In the genomic region with DNA sequence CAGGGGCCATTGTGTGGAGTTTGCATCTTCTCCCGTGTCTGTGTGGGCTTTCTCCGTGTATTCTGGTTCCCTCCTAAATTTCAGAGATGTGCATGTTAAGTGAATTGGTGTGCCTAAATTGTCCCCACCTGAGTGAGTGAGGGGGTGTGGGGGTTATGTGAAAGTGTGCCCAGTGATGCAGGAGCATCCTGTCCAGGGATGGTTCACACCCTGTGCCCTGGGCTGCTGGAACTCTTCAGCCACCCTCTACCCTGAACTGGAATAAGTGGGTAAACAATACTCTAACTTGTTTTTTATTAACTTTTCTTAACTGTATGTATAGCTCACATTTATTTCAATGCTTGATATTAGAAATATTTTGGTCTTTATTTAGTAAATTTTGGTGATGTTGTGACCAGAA, we compare ENCODE assay signal across 12 cellular contexts. TPM values are rescaled to one million over a fixed set of nuclear protein-coding genes. Genes with fewer than 3 reads are reported as not detected.
A peak's percentile ranks its signal among the peaks of the same experiment; 100 is the strongest.
DNase-seq lines count a peak whose midpoint lies in the region; ATAC-seq and TF ChIP-seq lines count a peak whose summit lies in the region.
"Had no signal": no experiment of that assay in that cellular context is flagged by ENCODE, and none has a peak within 500 bp of the region (broad histone marks: within the 10 kb centered on the region; RNA-seq: fewer than 3 reads in every experiment).

No MANE protein-coding gene starts in this region.

- peaks cover 18% of the 10 kb centered on the region for H3K4me1 ChIP-seq in RWPE2 (ENCODE audit: insufficient read depth, poor library complexity, severe bottlenecking)
- H3K4me1 ChIP-seq in right atrium auricular region: no peaks in the 10 kb centered on the region
- H3K4me1 ChIP-seq: esophagus squamous epithelium, neural progenitor cell had no signal

- H3K36me3 Mint-ChIP-seq in activated CD4-positive, alpha-beta T cell treated with anti-CD3 and anti-CD28 coated beads, Interleukin-2, amount 10 ng/mL, durations not matched to agents 24 days and 14 days (ENCODE audit: low read depth): peaks cover 6% of the 10 kb centered on the region
- H3K36me3 Mint-ChIP-seq in chondrocyte (ENCODE audit: low read depth): no peaks in the 10 kb centered on the region

- no peaks in the 10 kb centered on the region for H3K27me3 ChIP-seq in RWPE2 (ENCODE audit: insufficient read depth, poor library complexity, severe bottlenecking)
- H3K27me3 ChIP-seq in right atrium auricular region: no peaks in the 10 kb centered on the region
- H3K27me3 ChIP-seq: esophagus squamous epithelium, neural progenitor cell had no signal

- H3K27ac Mint-ChIP-seq in activated CD4-positive, alpha-beta T cell treated with anti-CD3 and anti-CD28 coated beads, Interleukin-2, amount 10 ng/mL, durations not matched to agents 24 days and 14 days: no peak overlapping the region
- H3K27ac Mint-ChIP-seq in chondrocyte (ENCODE audit: unreplicated experiment): no peak overlapping the region
- H3K27ac Mint-ChIP-seq: neural progenitor cell had no signal

- no peak overlapping the region for H3K4me3 ChIP-seq in RWPE2 (ENCODE audit: severe bottlenecking)
- H3K4me3 ChIP-seq in right atrium auricular region: no peak overlapping the region
- H3K4me3 ChIP-seq: esophagus squamous epithelium, neural progenitor cell had no signal

- intact Hi-C loops in activated CD4-positive, alpha-beta T cell treated with anti-CD3 and anti-CD28 coated beads, Interleukin-2, amount 10 ng/mL, durations not matched to agents 24 days and 14 days (cut with micrococcal nuclease): no loop called here

- H3K9me3 ChIP-seq in RWPE2 (ENCODE audit: severe bottlenecking): no peaks in the 10 kb centered on the region
- H3K9me3 ChIP-seq in right atrium auricular region: no peaks in the 10 kb centered on the region
- H3K9me3 ChIP-seq: esophagus squamous epithelium had no signal

- TF ChIP-seq CTCF in RWPE2 (IDR thresholded peaks at IDR 0.05; ENCODE audit: poor library complexity, severe bottlenecking) (no peak), right atrium auricular region (IDR thresholded peaks at IDR 0.05) (no peak), chondrocyte (IDR thresholded peaks at IDR 0.05) (no peak)

- peaks cover 17% of the 10 kb centered on the region for H3K4me1 Mint-ChIP-seq in activated CD4-positive, alpha-beta T cell treated with anti-CD3 and anti-CD28 coated beads, Interleukin-2, amount 10 ng/mL, durations not matched to agents 24 days and 14 days
- H3K4me1 Mint-ChIP-seq in chondrocyte (ENCODE audit: low read depth): peaks cover 11% of the 10 kb centered on the region
- H3K4me1 Mint-ChIP-seq: neural progenitor cell had no signal

- peak overlapping the region; percentile 31 for H3K27ac ChIP-seq in RWPE2 (ENCODE audit: poor library complexity, severe bottlenecking)
- H3K27ac ChIP-seq in right atrium auricular region: no peak overlapping the region
- H3K27ac ChIP-seq: esophagus squamous epithelium, neural progenitor cell had no signal

- H3K9me3 Mint-ChIP-seq in activated CD4-positive, alpha-beta T cell treated with anti-CD3 and anti-CD28 coated beads, Interleukin-2, amount 10 ng/mL, durations not matched to agents 24 days and 14 days: peaks cover 3% of the 10 kb centered on the region
- H3K9me3 Mint-ChIP-seq in chondrocyte (ENCODE audit: low read depth): no peaks in the 10 kb centered on the region

- H3K4me3 Mint-ChIP-seq in activated CD4-positive, alpha-beta T cell treated with anti-CD3 and anti-CD28 coated beads, Interleukin-2, amount 10 ng/mL, durations not matched to agents 24 days and 14 days: no peak overlapping the region
- no peak overlapping the region for H3K4me3 Mint-ChIP-seq in chondrocyte (ENCODE audit: unreplicated experiment)
- H3K4me3 Mint-ChIP-seq: neural progenitor cell had no signal

- H3K36me3 ChIP-seq in RWPE2 (ENCODE audit: low read depth): no peaks in the 10 kb centered on the region; the same call in 1 of the 2 replicates
- H3K36me3 ChIP-seq in right atrium auricular region: no peaks in the 10 kb centered on the region
- H3K36me3 ChIP-seq: esophagus squamous epithelium, neural progenitor cell had no signal

- H3K27me3 Mint-ChIP-seq in activated CD4-positive, alpha-beta T cell treated with anti-CD3 and anti-CD28 coated beads, Interleukin-2, amount 10 ng/mL, durations not matched to agents 24 days and 14 days: no peaks in the 10 kb centered on the region
- no peaks in the 10 kb centered on the region for H3K27me3 Mint-ChIP-seq in chondrocyte (ENCODE audit: low read depth)

- peak; percentile 2 for DNase-seq in ELR (ENCODE audit: low read depth)
- DNase-seq in RWPE2 (ENCODE audit: low spot score): no peak
- DNase-seq in NCI-H1694 treated with DMSO at 0.1 percent for 48 hours (lab: John Stamatoyannopoulos, UW): no peak
- DNase-seq in right atrium auricular region (ENCODE audit: low spot score): no peak
- no peak for DNase-seq in activated CD4-positive, alpha-beta T cell treated with anti-CD3 and anti-CD28 coated beads, Interleukin-2, amount 10 ng/mL, durations not matched to agents 24 days and 14 days
- no peak for DNase-seq in chondrocyte (ENCODE audit: low spot score)
- DNase-seq: esophagus squamous epithelium; NCI-H446 treated with DMSO at 0.1 percent for 48 hours; stimulated activated naive CD4-positive, alpha-beta T cell had no signal

- ATAC-seq in GM19452 (IDR thresholded peaks at IDR 0.05; ENCODE audit: unreplicated experiment) (peak; percentile 78), HG02938 (IDR thresholded peaks at IDR 0.05; ENCODE audit: unreplicated experiment) (peak; percentile 66), RWPE2 (ENCODE audit: low read depth) (0 out of 3 replicates have a peak, but pooled peaks have one; percentile 13)

RNA-seq across cellular contexts. Expression of gene UBE2E3, which starts 56.0 kb away (rescaled TPM):
- total RNA-seq in right atrium auricular region (10 to 100 TPM; 48.3 to 57.3 TPM), chondrocyte (70.9 to 93.0 TPM (median 74.2 TPM) in 3 replicates)
- 53.9 and 54.9 TPM in 2 replicates for total RNA-seq in activated CD4-positive, alpha-beta T cell treated with anti-CD3 and anti-CD28 coated beads, Interleukin-2, amount 10 ng/mL, durations not matched to agents 24 days and 14 days

Comparison
In these comparisons a context has a peak if more than half of its experiments do, and no peak if none do; other contexts are left out.
1. ATAC-seq: peak in every context shown above with its lines; median percentile 78 in GM19452; 66 in HG02938; 13 in RWPE2.